8 cellular contexts compared by ENCODE assay signal in genomic region chr6:43629505-43630300, GRCh38. TPM values are rescaled to one million over a fixed set of nuclear protein-coding genes. Genes with fewer than 3 reads are reported as not detected.
DNase-seq lines count a peak whose midpoint lies in the region; ATAC-seq and TF ChIP-seq lines count a peak whose summit lies in the region.

No MANE protein-coding gene starts in this region.

- H3K27ac ChIP-seq in SK-N-MC (peak overlapping the region; percentile 95), suprapubic skin (peak overlapping the region; percentile 92)

- no peaks in the 10 kb centered on the region for H3K27me3 ChIP-seq in suprapubic skin

- H3K36me3 ChIP-seq in SK-N-MC (ENCODE audit: insufficient read depth, low read length) (peaks cover 16% of the 10 kb centered on the region), suprapubic skin (peaks cover 16% of the 10 kb centered on the region)

- WGBS in suprapubic skin = 0% methylated on average over 32 of the region's 41 CpGs

- TF ChIP-seq EP300 in suprapubic skin (IDR thresholded peaks at IDR 0.05) = no peak

- no peaks in the 10 kb centered on the region for H3K9me3 ChIP-seq in SK-N-MC (ENCODE audit: low read depth, low read length)
- no peaks in the 10 kb centered on the region for H3K9me3 ChIP-seq in suprapubic skin

- H3K9me3 Mint-ChIP-seq in activated naive CD4-positive, alpha-beta T cell treated with anti-CD3 and anti-CD28 coated beads, Interleukin-2, amount 50 U/mL, for 24 hours = no peaks in the 10 kb centered on the region

- TF ChIP-seq CTCF in suprapubic skin (IDR thresholded peaks at IDR 0.05) = no peak

- H3K4me3 ChIP-seq in GM08714 (ENCODE audit: low read length) (peak overlapping the region; percentile 65), SK-N-MC (peak overlapping the region; percentile 82), suprapubic skin (peak overlapping the region; percentile 70)

- peak in 1 of 2 donors; percentile 57 for TF ChIP-seq POLR2A in suprapubic skin (IDR thresholded peaks at IDR 0.05)

- H3K4me1 Mint-ChIP-seq in activated naive CD4-positive, alpha-beta T cell treated with anti-CD3 and anti-CD28 coated beads, Interleukin-2, amount 50 U/mL, for 24 hours = peaks cover 38% of the 10 kb centered on the region

- H3K9ac ChIP-seq in SK-N-MC (ENCODE audit: insufficient read length) = peak overlapping the region; percentile 90

- no peaks in the 10 kb centered on the region for H3K27me3 Mint-ChIP-seq in activated naive CD4-positive, alpha-beta T cell treated with anti-CD3 and anti-CD28 coated beads, Interleukin-2, amount 50 U/mL, for 24 hours

- peak overlapping the region; percentile 99 for H3K27ac Mint-ChIP-seq in activated naive CD4-positive, alpha-beta T cell treated with anti-CD3 and anti-CD28 coated beads, Interleukin-2, amount 50 U/mL, for 24 hours

- peaks cover 26% of the 10 kb centered on the region for H3K4me1 ChIP-seq in suprapubic skin

- peaks cover 3% of the 10 kb centered on the region for H3K36me3 Mint-ChIP-seq in activated naive CD4-positive, alpha-beta T cell treated with anti-CD3 and anti-CD28 coated beads, Interleukin-2, amount 50 U/mL, for 24 hours

- ATAC-seq in HG02588 (IDR thresholded peaks at IDR 0.05; ENCODE audit: unreplicated experiment) = peak; percentile 54

- H3K4me3 Mint-ChIP-seq in activated naive CD4-positive, alpha-beta T cell treated with anti-CD3 and anti-CD28 coated beads, Interleukin-2, amount 50 U/mL, for 24 hours = peak overlapping the region; percentile 100

- peak; percentile 95 for DNase-seq in NCI-H1048 (lab: John Stamatoyannopoulos, UW)
- peak; percentile 95 for DNase-seq in SK-N-MC (ENCODE audit: low read depth, low spot score)
- DNase-seq in globus pallidus (ENCODE audit: low spot score) = peak; percentile 88
- DNase-seq in nucleus accumbens (lab: John Stamatoyannopoulos, UW) = peak; percentile 26 to 89 (median 76)
- peak; percentile 97 for DNase-seq in suprapubic skin (ENCODE audit: low spot score in 2 of 2)

RNA-seq across cellular contexts. Expression of gene GTPBP2, which starts 0.6 kb away (rescaled TPM):
- 10 to 100 TPM; 23.7 to 67.6 (median 31.5) TPM for total RNA-seq in suprapubic skin

RNA-seq across cellular contexts. Expression of gene MAD2L1BP, which starts 5.9 kb away (rescaled TPM):
- 10 to 100 TPM; 35.4 to 63.1 (median 49.7) TPM for total RNA-seq in suprapubic skin

RNA-seq across cellular contexts. Expression of gene RSPH9, which starts 15.1 kb away (rescaled TPM):
- total RNA-seq in suprapubic skin = under 1 TPM in 2 of 4 donors, not detected in 2; 0.24 to 0.57 TPM

RNA-seq across cellular contexts. Expression of gene POLH, which starts 53.7 kb away (rescaled TPM):
- total RNA-seq in suprapubic skin = 10 to 100 TPM; 14.2 to 24.3 (median 17.0) TPM

RNA-seq across cellular contexts. Expression of gene XPO5, which starts 53.9 kb away (rescaled TPM):
- total RNA-seq in suprapubic skin = 10 to 100 TPM; 24.1 to 49.8 (median 29.0) TPM

Comparison
In these comparisons a context has a peak if more than half of its experiments do, and no peak if none do; other contexts are left out.
1. Peak in every context shown above with its lines: DNase-seq, ATAC-seq, H3K4me3 ChIP-seq and H3K27ac ChIP-seq.